8 cellular contexts compared by ENCODE assay signal in the genomic region with DNA sequence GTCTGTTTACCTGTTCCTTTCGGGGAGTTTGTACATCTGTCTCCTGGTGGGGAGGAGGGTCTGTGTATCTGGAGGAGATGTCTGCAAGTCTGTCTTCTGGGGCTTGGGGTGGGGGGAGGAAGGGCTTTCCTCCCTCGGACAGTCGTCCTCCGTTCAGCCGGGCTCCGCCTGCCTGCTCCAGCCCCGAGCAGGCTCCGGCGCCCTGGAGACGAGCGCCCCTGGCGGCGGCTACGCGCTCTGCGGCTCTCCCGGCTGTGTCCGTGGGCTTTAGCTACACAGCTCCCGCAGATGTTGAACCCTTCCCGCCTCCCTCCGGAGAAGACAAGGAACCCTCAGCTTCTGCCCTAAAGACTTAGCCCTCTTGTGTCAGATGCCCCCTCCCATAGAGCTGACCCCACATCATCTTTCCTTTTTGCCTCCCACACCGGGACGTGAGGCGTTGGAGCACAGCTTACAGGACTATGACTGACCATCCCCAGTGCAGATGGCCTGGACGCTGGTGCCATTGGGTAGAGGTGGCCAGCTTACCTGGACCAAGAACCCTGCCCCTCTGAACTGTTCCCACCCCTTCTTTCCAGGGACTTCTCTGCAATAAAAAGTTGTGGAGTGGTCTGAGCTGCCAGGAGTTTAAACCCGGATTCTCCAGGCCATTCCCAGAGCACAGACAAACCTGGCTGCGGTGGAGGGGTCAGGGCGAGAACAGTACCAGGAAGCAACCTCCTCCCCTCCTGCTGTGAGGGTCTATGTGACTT. TPM values are rescaled to one million over a fixed set of nuclear protein-coding genes. Genes with fewer than 3 reads are reported as not detected.
DNase-seq lines count a peak whose midpoint lies in the region; ATAC-seq and TF ChIP-seq lines count a peak whose summit lies in the region.

No MANE protein-coding gene starts in this region.

- no peaks in the 10 kb centered on the region for H4K20me1 ChIP-seq in OCI-LY7 (ENCODE audit: insufficient read depth, low read length)
- H4K20me1 ChIP-seq in fibroblast of lung (ENCODE audit: control insufficient read depth, extremely low read depth, insufficient read depth, low read length): no peaks in the 10 kb centered on the region

- no peak overlapping the region for H3K4me3 ChIP-seq in OCI-LY7 (ENCODE audit: low read depth, low read length, poor library complexity, severe bottlenecking)
- peak overlapping the region in 3 of 4 experiments; percentile 4 to 37 (median 6) for H3K4me3 ChIP-seq in fibroblast of lung (replicated peaks in 1 of 4; ENCODE audit: control extremely low read depth in 1 of 4, insufficient read depth in 1 of 4, low read depth in 3 of 4, low read length in 4 of 4)

- peaks cover 7% of the 10 kb centered on the region for H3K4me1 Mint-ChIP-seq in activated T-cell treated with anti-CD3 and anti-CD28 coated beads, Interleukin-2, amount 50 U/mL, for 24 hours (ENCODE audit: low read depth)
- peaks cover 4 to 13% (median 8%) of the 10 kb centered on the region in 4 donors for H3K4me1 Mint-ChIP-seq in naive thymus-derived CD8-positive, alpha-beta T cell
- H3K4me1 Mint-ChIP-seq in stimulated activated effector memory CD8-positive, alpha-beta T cell treated with anti-CD3 and anti-CD28 coated beads, Interleukin-12 subunit alpha, Interleukin-12 subunit beta, amount 100 ng/mL, for 72 hours: peaks cover 10% of the 10 kb centered on the region

- H3K4me1 ChIP-seq in OCI-LY7 (ENCODE audit: insufficient read depth, low read length, poor library complexity, severe bottlenecking) (no peaks in the 10 kb centered on the region), fibroblast of lung (ENCODE audit: control insufficient read depth, extremely low read depth, insufficient read depth, low read length) (peaks cover 25% of the 10 kb centered on the region)

- CTCF ChIA-PET in OCI-LY7 (lab: Charles Lee; ENCODE audit: unreplicated experiment): interaction anchor here (0.6 to 1.1 kb wide), 3 partner anchors 50 to 148 kb away, joined by 3 to 4 read pairs (median 3); no protein-coding TSS in a partner anchor

- H3K4me3 Mint-ChIP-seq in activated T-cell treated with anti-CD3 and anti-CD28 coated beads, Interleukin-2, amount 50 U/mL, for 24 hours: no peak overlapping the region
- peak overlapping the region in 6 of 10 donors; percentile 23 to 73 (median 48) for H3K4me3 Mint-ChIP-seq in naive thymus-derived CD8-positive, alpha-beta T cell
- no peak overlapping the region for H3K4me3 Mint-ChIP-seq in stimulated activated effector memory CD8-positive, alpha-beta T cell treated with anti-CD3 and anti-CD28 coated beads, Interleukin-12 subunit alpha, Interleukin-12 subunit beta, amount 100 ng/mL, for 72 hours

- H3K4me2 ChIP-seq in OCI-LY7 (ENCODE audit: low read length): no peak overlapping the region
- H3K4me2 ChIP-seq in fibroblast of lung (ENCODE audit: extremely low read depth, insufficient read depth, low read length): peak overlapping the region; percentile 80

- ATAC-seq in HG03432 (IDR thresholded peaks at IDR 0.05; ENCODE audit: unreplicated experiment): peak; percentile 81
- peak; percentile 94 to 100 for ATAC-seq in naive thymus-derived CD8-positive, alpha-beta T cell
- ATAC-seq in stimulated activated effector memory CD8-positive, alpha-beta T cell treated with anti-CD3 and anti-CD28 coated beads, Interleukin-12 subunit alpha, Interleukin-12 subunit beta, amount 100 ng/mL, for 72 hours: peak; percentile 89

- intact Hi-C loops in OCI-LY7 (cut with micrococcal nuclease; ENCODE audit: unreplicated experiment): no loop called here

- no peak overlapping the region for H2AFZ ChIP-seq in OCI-LY7 (ENCODE audit: low read length)
- peak overlapping the region; percentile 69 for H2AFZ ChIP-seq in fibroblast of lung (ENCODE audit: low read length)

- H3K36me3 Mint-ChIP-seq in activated T-cell treated with anti-CD3 and anti-CD28 coated beads, Interleukin-2, amount 50 U/mL, for 24 hours (ENCODE audit: low read depth): no peaks in the 10 kb centered on the region
- no peaks in the 10 kb centered on the region for H3K36me3 Mint-ChIP-seq in naive thymus-derived CD8-positive, alpha-beta T cell
- H3K36me3 Mint-ChIP-seq in stimulated activated effector memory CD8-positive, alpha-beta T cell treated with anti-CD3 and anti-CD28 coated beads, Interleukin-12 subunit alpha, Interleukin-12 subunit beta, amount 100 ng/mL, for 72 hours: no peaks in the 10 kb centered on the region

- H3K9me3 ChIP-seq in OCI-LY7 (ENCODE audit: low read length) (no peaks in the 10 kb centered on the region), fibroblast of lung (ENCODE audit: control insufficient read depth, insufficient read depth, low read depth, low read length) (no peaks in the 10 kb centered on the region)

- no peak overlapping the region for H3K27ac Mint-ChIP-seq in activated T-cell treated with anti-CD3 and anti-CD28 coated beads, Interleukin-2, amount 50 U/mL, for 24 hours
- no peak overlapping the region for H3K27ac Mint-ChIP-seq in naive thymus-derived CD8-positive, alpha-beta T cell
- no peak overlapping the region for H3K27ac Mint-ChIP-seq in stimulated activated effector memory CD8-positive, alpha-beta T cell treated with anti-CD3 and anti-CD28 coated beads, Interleukin-12 subunit alpha, Interleukin-12 subunit beta, amount 100 ng/mL, for 72 hours

- DNase-seq in NCI-H2029 (lab: John Stamatoyannopoulos, UW) (peak; percentile 48), NCI-H2029 treated with DMSO at 0.1 percent for 48 hours (lab: John Stamatoyannopoulos, UW) (no peak), OCI-LY7 (ENCODE audit: low spot score) (peak; percentile 50), fibroblast of lung (ENCODE audit: low read depth in 2 of 2) (peak; percentile 55 to 76)
- peak; percentile 84 for DNase-seq in activated T-cell treated with anti-CD3 and anti-CD28 coated beads, Interleukin-2, amount 50 U/mL, for 24 hours
- peak; percentile 35 to 74 (median 66) for DNase-seq in naive thymus-derived CD8-positive, alpha-beta T cell
- peak; percentile 84 to 87 for DNase-seq in stimulated activated effector memory CD8-positive, alpha-beta T cell treated with anti-CD3 and anti-CD28 coated beads, Interleukin-12 subunit alpha, Interleukin-12 subunit beta, amount 100 ng/mL, for 72 hours (ENCODE audit: low spot score in 2 of 2)

- TF ChIP-seq CTCF in OCI-LY7 (conservative IDR thresholded peaks at IDR 0.05; ENCODE audit: low read length) (peak; percentile 93), fibroblast of lung (conservative IDR thresholded peaks at IDR 0.05 in 1 of 2, IDR thresholded peaks at IDR 0.05 in 1 of 2; ENCODE audit: low read depth in 1 of 2, low read length in 2 of 2) (peak; percentile 90 to 95)

- POLR2A ChIA-PET in OCI-LY7 (lab: Charles Lee): interaction anchor here (0.6 to 0.7 kb wide), 3 partner anchors 258 to 1584 kb away, joined by 3 to 4 read pairs (median 4); no protein-coding TSS in a partner anchor
- POLR2A ChIA-PET in naive thymus-derived CD8-positive, alpha-beta T cell (lab: Charles Lee): no interaction called here

- BruUV-seq in OCI-LY7 (replicated peaks; lab: Mats Ljungman, UMichigan): no TSS peak

- H3K9ac ChIP-seq in fibroblast of lung (ENCODE audit: insufficient read depth, low read length): peak overlapping the region; percentile 20

- H3K9me3 Mint-ChIP-seq in activated T-cell treated with anti-CD3 and anti-CD28 coated beads, Interleukin-2, amount 50 U/mL, for 24 hours: no peaks in the 10 kb centered on the region
- no peaks in the 10 kb centered on the region for H3K9me3 Mint-ChIP-seq in naive thymus-derived CD8-positive, alpha-beta T cell
- no peaks in the 10 kb centered on the region for H3K9me3 Mint-ChIP-seq in stimulated activated effector memory CD8-positive, alpha-beta T cell treated with anti-CD3 and anti-CD28 coated beads, Interleukin-12 subunit alpha, Interleukin-12 subunit beta, amount 100 ng/mL, for 72 hours

- H3K27me3 Mint-ChIP-seq in activated T-cell treated with anti-CD3 and anti-CD28 coated beads, Interleukin-2, amount 50 U/mL, for 24 hours: peaks cover 39% of the 10 kb centered on the region
- peaks cover 24 to 46% (median 35%) of the 10 kb centered on the region in 5 donors for H3K27me3 Mint-ChIP-seq in naive thymus-derived CD8-positive, alpha-beta T cell

- H3K9me2 ChIP-seq in OCI-LY7 (ENCODE audit: insufficient read depth, low read length): no peaks in the 10 kb centered on the region

- H3K79me2 ChIP-seq in OCI-LY7 (ENCODE audit: insufficient read depth, low read depth, low read length) (no peaks in the 10 kb centered on the region), fibroblast of lung (ENCODE audit: control insufficient read depth, insufficient read depth, low read length) (no peaks in the 10 kb centered on the region)

- no peak overlapping the region for H3K27ac ChIP-seq in OCI-LY7 (ENCODE audit: low read depth, low read length, poor library complexity, severe bottlenecking)
- H3K27ac ChIP-seq in fibroblast of lung (ENCODE audit: insufficient read depth, low read length): peak overlapping the region; percentile 98

- H3K36me3 ChIP-seq in OCI-LY7 (ENCODE audit: insufficient read depth, low read length) (no peaks in the 10 kb centered on the region), fibroblast of lung (ENCODE audit: control insufficient read depth, insufficient read depth, low read length) (no peaks in the 10 kb centered on the region)

- peaks cover 2% of the 10 kb centered on the region for H3K27me3 ChIP-seq in fibroblast of lung (ENCODE audit: control insufficient read depth, insufficient read depth, low read length)

RNA-seq across cellular contexts. Expression of gene KRT86, which starts 4.7 kb away (rescaled TPM):
- not detected in 2 replicates for total RNA-seq in OCI-LY7 (2014; rRNA removed; shearing (Covaris generic))
- not detected in 2 replicates for total RNA-seq in OCI-LY7 (2022)
- 0.17 TPM in 1 of 2 replicates, not detected in the other for total RNA-seq in fibroblast of lung
- polyA plus RNA-seq in fibroblast of lung: 0.02 TPM in 1 of 2 replicates, not detected in the other
- not detected in 2 replicates for polyA plus RNA-seq in fibroblast of lung (2012)
- not detected in 2 replicates for polyA minus RNA-seq in fibroblast of lung (ENCODE audit: low replicate concordance)
- total RNA-seq in naive thymus-derived CD8-positive, alpha-beta T cell: not detected
- polyA plus RNA-seq in naive thymus-derived CD8-positive, alpha-beta T cell: not detected

RNA-seq across cellular contexts. Expression of gene KRT81, which starts 12.2 kb away (rescaled TPM):
- not detected in 2 replicates for total RNA-seq in OCI-LY7 (2014; rRNA removed; shearing (Covaris generic))
- total RNA-seq in OCI-LY7 (2022) (not detected in 2 replicates), fibroblast of lung (not detected in 2 replicates)
- polyA plus RNA-seq in fibroblast of lung: not detected in 2 replicates
- polyA plus RNA-seq in fibroblast of lung (2012): not detected in 2 replicates
- polyA minus RNA-seq in fibroblast of lung (ENCODE audit: low replicate concordance): not detected in 2 replicates
- total RNA-seq in naive thymus-derived CD8-positive, alpha-beta T cell: not detected
- polyA plus RNA-seq in naive thymus-derived CD8-positive, alpha-beta T cell: not detected

RNA-seq across cellular contexts. Expression of gene KRT83, which starts 42.1 kb away (rescaled TPM):
- total RNA-seq in OCI-LY7 (2014; rRNA removed; shearing (Covaris generic)): not detected in 2 replicates
- total RNA-seq in OCI-LY7 (2022): not detected in 2 replicates
- total RNA-seq in fibroblast of lung: not detected in 2 replicates
- polyA plus RNA-seq in fibroblast of lung: not detected in 2 replicates
- polyA plus RNA-seq in fibroblast of lung (2012): not detected in 2 replicates
- not detected in 2 replicates for polyA minus RNA-seq in fibroblast of lung (ENCODE audit: low replicate concordance)
- not detected for total RNA-seq in naive thymus-derived CD8-positive, alpha-beta T cell
- not detected for polyA plus RNA-seq in naive thymus-derived CD8-positive, alpha-beta T cell

RNA-seq across cellular contexts. Expression of gene KRT7, which starts 46.1 kb away (rescaled TPM):
- total RNA-seq in OCI-LY7 (2014; rRNA removed; shearing (Covaris generic)): not detected in 2 replicates
- total RNA-seq in OCI-LY7 (2022) (1.9 TPM in 1 of 2 replicates, not detected in the other), fibroblast of lung (3.1 and 3.5 TPM in 2 replicates)
- 3.1 and 8.6 TPM in 2 replicates for polyA plus RNA-seq in fibroblast of lung
- 2.6 and 11.8 TPM in 2 replicates for polyA plus RNA-seq in fibroblast of lung (2012)
- polyA minus RNA-seq in fibroblast of lung (ENCODE audit: low replicate concordance): 25.5 and 29.2 TPM in 2 replicates
- not detected for total RNA-seq in naive thymus-derived CD8-positive, alpha-beta T cell
- polyA plus RNA-seq in naive thymus-derived CD8-positive, alpha-beta T cell: not detected

Comparison
In these comparisons a context has a peak if more than half of its experiments do, and no peak if none do; other contexts are left out.
1. H3K4me3 Mint-ChIP-seq: peak in naive thymus-derived CD8-positive, alpha-beta T cell (6 of 10); none in activated T-cell treated with anti-CD3 and anti-CD28 coated beads, Interleukin-2, amount 50 U/mL, for 24 hours (single experiment) and stimulated activated effector memory CD8-positive, alpha-beta T cell treated with anti-CD3 and anti-CD28 coated beads, Interleukin-12 subunit alpha, Interleukin-12 subunit beta, amount 100 ng/mL, for 72 hours (single experiment).
2. Peak in every context shown above with its lines, with median percentiles within 50 percentile points of each other: ATAC-seq.